24 cellular contexts compared by ENCODE assay signal in genomic region chr13:65330287-65330686, GRCh38.
"Had no signal": no experiment of that assay in that cellular context is flagged by ENCODE, and none has a peak within 500 bp of the region (broad histone marks: within the 10 kb centered on the region; RNA-seq: fewer than 3 reads in every experiment).

No MANE protein-coding gene starts in this region.

- H3K9me3 ChIP-seq: left ventricle myocardium inferior, ovary, prostate gland, right lobe of liver, stomach, thoracic aorta, tibial artery, upper lobe of right lung had no signal

- H3K36me3 ChIP-seq: left ventricle myocardium inferior, neural progenitor cell, ovary, prostate gland, right lobe of liver, stomach, thoracic aorta, tibial artery, upper lobe of right lung had no signal

- ATAC-seq: natural killer cell; right lobe of liver; stimulated activated naive B cell treated with anti-CD40 and anti-IgM and Interleukin-4, amounts not matched to agents 10 μg/mL and 1 μg/mL and 100 μg/mL, for 72 hours; stimulated activated naive CD8-positive, alpha-beta T cell treated with anti-CD3 and anti-CD28 coated beads, Interleukin-15, Interleukin-2, amounts not matched to agents 100 U/mL and 50 U/mL, for 24 hours; upper lobe of right lung had no signal

- DNase-seq: hippocampal formation; left ventricle myocardium inferior; mesendoderm; naive B cell; natural killer cell; nephron progenitor cell; ovary; retina; stimulated activated CD4-positive, alpha-beta T cell treated with anti-CD3 and anti-CD28 coated beads, Interleukin-12 subunit alpha, Interleukin-12 subunit beta, amount 100 ng/mL, for 4 hours; stimulated activated CD4-positive, alpha-beta T cell treated with anti-CD3 and anti-CD28 coated beads, Interleukin-15, amount 100 ng/mL, for 24 hours; stimulated activated CD4-positive, alpha-beta T cell treated with anti-CD3 and anti-CD28 coated beads, Interleukin-2, amount 100 ng/mL, for 24 hours; stimulated activated CD4-positive, alpha-beta T cell treated with anti-CD3 and anti-CD28 coated beads, Interleukin-4, amount 100 ng/mL, for 1 hour; stimulated activated naive B cell treated with anti-CD40 and anti-IgM and Interleukin-4, amounts not matched to agents 10 μg/mL and 1 μg/mL and 100 μg/mL, for 72 hours; stimulated activated naive CD8-positive, alpha-beta T cell treated with anti-CD3 and anti-CD28 coated beads, Interleukin-15, Interleukin-2, amounts not matched to agents 100 U/mL and 50 U/mL, for 24 hours; stomach; tibial artery; trophoblast cell; upper lobe of right lung had no signal

- H3K27me3 ChIP-seq: neural progenitor cell, ovary, right lobe of liver, stomach, tibial artery, upper lobe of right lung had no signal

- H3K4me3 ChIP-seq: left ventricle myocardium inferior, lung, neural progenitor cell, ovary, prostate gland, right lobe of liver, skin epidermis, stomach, thoracic aorta, tibial artery, upper lobe of right lung had no signal

- H3K27ac ChIP-seq: left ventricle myocardium inferior, neural progenitor cell, ovary, prostate gland, right lobe of liver, skin epidermis, stomach, thoracic aorta, tibial artery, upper lobe of right lung had no signal

- H3K4me1 ChIP-seq: left ventricle myocardium inferior, neural progenitor cell, prostate gland, right lobe of liver, stomach, tibial artery, upper lobe of right lung had no signal
